Comparison of ENCODE assay signal across 15 cellular contexts in genomic region chr11:126405906-126406305, GRCh38. TPM values are rescaled to one million over a fixed set of nuclear protein-coding genes. Genes with fewer than 3 reads are reported as not detected.
A peak's percentile ranks its signal among the peaks of the same experiment; 100 is the strongest.
DNase-seq lines count a peak whose midpoint lies in the region; ATAC-seq and TF ChIP-seq lines count a peak whose summit lies in the region.
"Had no signal": no experiment of that assay in that cellular context is flagged by ENCODE, and none has a peak within 500 bp of the region (broad histone marks: within the 10 kb centered on the region; RNA-seq: fewer than 3 reads in every experiment).

No MANE protein-coding gene starts in this region.

- CTCF ChIA-PET in Calu3 (lab: Charles Lee) (interaction anchor here (0.5 to 1.1 kb wide), 3 partner anchors 89 to 96 kb away, joined by 3 read pairs; no protein-coding TSS in a partner anchor), PC-9 (lab: Charles Lee) (interaction anchor here (0.8 to 1.1 kb wide), 2 partner anchors 66 to 75 kb away, joined by 3 to 4 read pairs; no protein-coding TSS in a partner anchor)
- CTCF ChIA-PET in activated CD4-positive, alpha-beta memory T cell treated with anti-CD3 and anti-CD28 coated beads for 36 hours (lab: Charles Lee): no interaction called here

- BruUV-seq in Calu3 (replicated peaks; lab: Mats Ljungman, UMichigan): TSS peak; percentile 18
- TSS peak; percentile 20 for BruUV-seq in PC-9 (replicated peaks; lab: Mats Ljungman, UMichigan)

- DNase-seq in Calu3 (peak; percentile 48), PC-9 (peak; percentile 89 to 94), spleen (peak; percentile 40), gastrocnemius medialis (no peak), GDM1 (lab: John Stamatoyannopoulos, UW) (no peak)
- DNase-seq in activated CD4-positive, alpha-beta memory T cell treated with anti-CD3 and anti-CD28 coated beads for 36 hours: no peak
- DNase-seq: activated naive CD8-positive, alpha-beta T cell treated with anti-CD3 and anti-CD28 coated beads, Interleukin-2, amount 10 ng/mL, durations not matched to agents 7 days and 5 days; activated T-cell treated with anti-CD3 and anti-CD28 coated beads for 4 hours; AML-193; caudate nucleus; DMS 273 treated with DMSO at 0.1 percent for 48 hours; stimulated activated CD4-positive, alpha-beta T cell treated with anti-CD3 and anti-CD28 coated beads, Interleukin-12 subunit alpha, Interleukin-12 subunit beta, amount 100 ng/mL, for 4 hours had no signal

- no peaks in the 10 kb centered on the region for H3K9me2 ChIP-seq in PC-9 (ENCODE audit: insufficient read depth)

- peak overlapping the region; percentile 31 for H3K4me3 Mint-ChIP-seq in Calu3 (ENCODE audit: low read depth, unreplicated experiment)
- H3K4me3 Mint-ChIP-seq in activated CD4-positive, alpha-beta memory T cell treated with anti-CD3 and anti-CD28 coated beads for 36 hours: no peak overlapping the region
- H3K4me3 Mint-ChIP-seq: activated naive CD8-positive, alpha-beta T cell treated with anti-CD3 and anti-CD28 coated beads, Interleukin-2, amount 10 ng/mL, durations not matched to agents 7 days and 5 days; T-helper 2 cell treated with Interferon-gamma antibody and Interleukin-4, amounts not matched to agents 5 μg/mL and 100 μg/mL, for 36 hours had no signal

- H3K27me3 Mint-ChIP-seq in Calu3 (ENCODE audit: unreplicated experiment): no peaks in the 10 kb centered on the region
- no peaks in the 10 kb centered on the region for H3K27me3 Mint-ChIP-seq in activated CD4-positive, alpha-beta memory T cell treated with anti-CD3 and anti-CD28 coated beads for 36 hours
- H3K27me3 Mint-ChIP-seq: activated naive CD8-positive, alpha-beta T cell treated with anti-CD3 and anti-CD28 coated beads, Interleukin-2, amount 10 ng/mL, durations not matched to agents 7 days and 5 days had no signal

- peaks cover 28% of the 10 kb centered on the region for H3K36me3 Mint-ChIP-seq in Calu3 (ENCODE audit: insufficient read depth, unreplicated experiment)
- H3K36me3 Mint-ChIP-seq in activated CD4-positive, alpha-beta memory T cell treated with anti-CD3 and anti-CD28 coated beads for 36 hours: no peaks in the 10 kb centered on the region
- H3K36me3 Mint-ChIP-seq: activated naive CD8-positive, alpha-beta T cell treated with anti-CD3 and anti-CD28 coated beads, Interleukin-2, amount 10 ng/mL, durations not matched to agents 7 days and 5 days had no signal

- H3K4me2 ChIP-seq in PC-9: peak overlapping the region; percentile 85

- H2AFZ ChIP-seq in PC-9: no peak overlapping the region

- H3F3A ChIP-seq in PC-9 (ENCODE audit: insufficient read depth, low read depth): peaks cover 43% of the 10 kb centered on the region; the same call in 1 of the 2 replicates

- no peaks in the 10 kb centered on the region for H3K9me3 Mint-ChIP-seq in Calu3 (ENCODE audit: low read depth, unreplicated experiment)
- no peaks in the 10 kb centered on the region for H3K9me3 Mint-ChIP-seq in activated CD4-positive, alpha-beta memory T cell treated with anti-CD3 and anti-CD28 coated beads for 36 hours
- H3K9me3 Mint-ChIP-seq: activated naive CD8-positive, alpha-beta T cell treated with anti-CD3 and anti-CD28 coated beads, Interleukin-2, amount 10 ng/mL, durations not matched to agents 7 days and 5 days; T-helper 2 cell treated with Interferon-gamma antibody and Interleukin-4, amounts not matched to agents 5 μg/mL and 100 μg/mL, for 36 hours had no signal

- H3K27ac Mint-ChIP-seq in Calu3 (ENCODE audit: unreplicated experiment): peak overlapping the region; percentile 65
- no peak overlapping the region for H3K27ac Mint-ChIP-seq in activated CD4-positive, alpha-beta memory T cell treated with anti-CD3 and anti-CD28 coated beads for 36 hours
- H3K27ac Mint-ChIP-seq: activated naive CD8-positive, alpha-beta T cell treated with anti-CD3 and anti-CD28 coated beads, Interleukin-2, amount 10 ng/mL, durations not matched to agents 7 days and 5 days; T-helper 2 cell treated with Interferon-gamma antibody and Interleukin-4, amounts not matched to agents 5 μg/mL and 100 μg/mL, for 36 hours had no signal

- peaks cover 36% of the 10 kb centered on the region for H3K4me1 Mint-ChIP-seq in Calu3 (ENCODE audit: low read depth, unreplicated experiment)
- no peaks in the 10 kb centered on the region for H3K4me1 Mint-ChIP-seq in activated CD4-positive, alpha-beta memory T cell treated with anti-CD3 and anti-CD28 coated beads for 36 hours (ENCODE audit: low read depth)

- H3K4me1 ChIP-seq in PC-9 (replicated peaks; ENCODE audit: insufficient read depth) (peaks cover 62% of the 10 kb centered on the region), gastroesophageal sphincter (peaks cover 0 to 13% (median 0%) of the 10 kb centered on the region in 3 donors), spleen (peaks cover 0 to 24% (median 9%) of the 10 kb centered on the region in 6 donors), gastrocnemius medialis (no peaks in the 10 kb centered on the region)

- H3K27me3 ChIP-seq in PC-9 (ENCODE audit: insufficient read depth, low read depth): no peaks in the 10 kb centered on the region
- H3K27me3 ChIP-seq in gastroesophageal sphincter: no peaks in the 10 kb centered on the region
- H3K27me3 ChIP-seq in spleen (replicated peaks in 1 of 7): no peaks in the 10 kb centered on the region
- no peaks in the 10 kb centered on the region for H3K27me3 ChIP-seq in gastrocnemius medialis

- H3K4me3 ChIP-seq in PC-9 (peak overlapping the region; percentile 45; the same call in 1 of the 2 replicates), gastroesophageal sphincter (no peak overlapping the region), spleen (no peak overlapping the region), gastrocnemius medialis (no peak overlapping the region)

- POLR2A ChIA-PET in PC-9 (lab: Charles Lee; ENCODE audit: unreplicated experiment): interaction anchor here (0.6 to 1.2 kb wide), 2 partner anchors 64 to 1915 kb away, joined by 3 to 4 read pairs; no protein-coding TSS in a partner anchor
- POLR2A ChIA-PET in activated CD4-positive, alpha-beta memory T cell treated with anti-CD3 and anti-CD28 coated beads for 36 hours (lab: Charles Lee): no interaction called here

- 100% methylated on average over 1 of the region's 7 CpGs; no CpG with 5 or more reads in 1 of the 2 donors for WGBS in gastroesophageal sphincter (ENCODE audit: low coverage in 1 of 2), 2 donors
- WGBS in spleen, 5 donors: 79 to 94% (median 86%) methylated on average over 7 of the region's 7 CpGs

- intact Hi-C loops in Calu3 (cut with micrococcal nuclease; ENCODE audit: unreplicated experiment): no loop called here
- intact Hi-C loops in PC-9 (cut with micrococcal nuclease; ENCODE audit: unreplicated experiment): loop anchor here (1.0 to 2.0 kb wide), 3 partner anchors 24 to 64 kb away; no protein-coding TSS in a partner anchor
- intact Hi-C loops in spleen (cut with DNase I; ENCODE audit: low total_unique reads): no loop called here
- intact Hi-C loops in activated CD4-positive, alpha-beta memory T cell treated with anti-CD3 and anti-CD28 coated beads for 36 hours (cut with micrococcal nuclease): no loop called here
- intact Hi-C loops in gastrocnemius medialis (cut with DNase I; ENCODE audit: low total_unique reads): no loop called here

- TF ChIP-seq EP300 in gastroesophageal sphincter (IDR thresholded peaks at IDR 0.05): no peak

- TF ChIP-seq CTCF in Calu3 (IDR thresholded peaks at IDR 0.05; ENCODE audit: unreplicated experiment) (no peak), PC-9 (conservative IDR thresholded peaks at IDR 0.05) (no peak), gastroesophageal sphincter (IDR thresholded peaks at IDR 0.05) (no peak), spleen (IDR thresholded peaks at IDR 0.05 in 8 of 11, conservative IDR thresholded peaks at IDR 0.05 in 3 of 11) (no peak), gastrocnemius medialis (IDR thresholded peaks at IDR 0.05 in 4 of 5, conservative IDR thresholded peaks at IDR 0.05 in 1 of 5) (no peak)

- no peaks in the 10 kb centered on the region for H4K20me1 ChIP-seq in PC-9 (ENCODE audit: insufficient read depth)

- peak overlapping the region; percentile 91 for H3K27ac ChIP-seq in PC-9
- peak overlapping the region in 3 of 4 donors; percentile 13 to 86 (median 31) for H3K27ac ChIP-seq in gastroesophageal sphincter
- peak overlapping the region in 3 of 8 donors; percentile 20 to 41 (median 25) for H3K27ac ChIP-seq in spleen
- no peak overlapping the region for H3K27ac ChIP-seq in gastrocnemius medialis

- in situ Hi-C loops in gastrocnemius medialis (cut with MboI; ENCODE audit: low sequenced_read_pairs in 4 of 4): no loop called here

- no peak for TF ChIP-seq POLR2A in gastroesophageal sphincter (IDR thresholded peaks at IDR 0.05)
- no peak for TF ChIP-seq POLR2A in spleen (IDR thresholded peaks at IDR 0.05)
- no peak for TF ChIP-seq POLR2A in gastrocnemius medialis (IDR thresholded peaks at IDR 0.05)

- H3K9me3 ChIP-seq in PC-9 (ENCODE audit: insufficient read depth, low read depth): no peaks in the 10 kb centered on the region
- no peaks in the 10 kb centered on the region for H3K9me3 ChIP-seq in gastroesophageal sphincter
- no peaks in the 10 kb centered on the region for H3K9me3 ChIP-seq in spleen
- no peaks in the 10 kb centered on the region for H3K9me3 ChIP-seq in gastrocnemius medialis

- H3K36me3 ChIP-seq in PC-9 (ENCODE audit: low read depth) (peaks cover 11% of the 10 kb centered on the region), gastroesophageal sphincter (peaks cover 0 to 43% of the 10 kb centered on the region in 2 donors), spleen (peaks cover 0 to 64% (median 29%) of the 10 kb centered on the region in 6 donors), gastrocnemius medialis (no peaks in the 10 kb centered on the region)

- peaks cover 38% of the 10 kb centered on the region for H3K79me2 ChIP-seq in PC-9 (ENCODE audit: low read depth)

- no peak for ATAC-seq in gastroesophageal sphincter
- ATAC-seq in gastrocnemius medialis: no peak
- no peak for ATAC-seq in GM21526 (IDR thresholded peaks at IDR 0.05; ENCODE audit: low FRiP score, unreplicated experiment)

RNA-seq across cellular contexts. Expression of gene ST3GAL4, which starts 50.4 kb away (rescaled TPM):
- total RNA-seq in Calu3 (2022) (22.1 and 27.9 TPM in 2 replicates), PC-9 (2021) (44.1 and 46.2 TPM in 2 replicates), gastroesophageal sphincter (10 to 100 TPM; 42.1 to 56.2 (median 47.2) TPM), spleen (100 to 1,000 TPM in 1 of 7 donors, 10 to 100 TPM in 6; 41.2 to 102 (median 53.0) TPM), gastrocnemius medialis (10 to 100 TPM in 2 of 4 donors, 1 to 10 TPM in 2; 3.4 to 12.4 (median 9.6) TPM)
- 10 to 100 TPM; 12.8 to 25.0 (median 22.4) TPM for polyA plus RNA-seq in spleen
- 10 to 100 TPM in 1 of 2 experiments, 1 to 10 TPM in 1; 9.8 to 10.7 TPM for total RNA-seq in activated CD4-positive, alpha-beta memory T cell treated with anti-CD3 and anti-CD28 coated beads for 36 hours

Comparison
In these comparisons a context has a peak if more than half of its experiments do, and no peak if none do; other contexts are left out.
1. DNase-seq: peak in Calu3 (single experiment), PC-9 (2 of 2) and spleen (single experiment); none in activated CD4-positive, alpha-beta memory T cell treated with anti-CD3 and anti-CD28 coated beads for 36 hours (single experiment), gastrocnemius medialis (0 of 2) and GDM1 (single experiment).
2. H3K27ac ChIP-seq: peak in PC-9 (single experiment) and gastroesophageal sphincter (3 of 4); none in gastrocnemius medialis (0 of 4).